ENCODE assay signal across 2 cellular contexts in the genomic region with DNA sequence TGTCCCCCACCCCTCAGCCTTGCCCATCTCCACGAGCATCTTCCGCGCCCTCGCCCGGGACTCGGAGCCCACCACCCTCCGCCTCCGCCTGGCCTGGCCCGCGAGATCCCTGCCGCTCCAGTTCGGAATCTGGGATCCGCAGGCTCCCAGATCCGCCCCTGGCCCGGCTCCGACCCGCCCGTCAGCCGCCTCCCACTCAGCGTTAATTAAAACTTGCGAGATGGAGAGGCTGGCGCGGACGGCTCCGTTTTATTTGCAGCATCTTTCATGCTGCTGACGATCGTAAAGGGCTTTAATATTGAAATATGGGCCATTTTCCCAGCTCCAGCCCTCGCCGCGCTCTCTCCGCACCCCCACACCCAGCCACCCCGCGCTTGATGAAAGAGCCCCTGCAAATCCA.
TF ChIP-seq lines count a peak whose summit lies in the region.

No MANE protein-coding gene starts in this region.

TF ChIP-seq in GM12878, 131 proteins besides CTCF, POLR2A, EP300 and RAD21:
- TF ChIP-seq SUZ12 (IDR thresholded peaks at IDR 0.05; ENCODE audit: unreplicated experiment) = peak; percentile 84

TF ChIP-seq in H1, 55 proteins besides CTCF, POLR2A, EP300 and RAD21:
- TF ChIP-seq RNF2 (IDR thresholded peaks at IDR 0.05; ENCODE audit: borderline replicate concordance, low read depth, low read length, missing control alignments, poor library complexity, severe bottlenecking) (peak; percentile 12), EZH2 (IDR thresholded peaks at IDR 0.05; ENCODE audit: low read depth, low read length, severe bottlenecking) (peak; percentile 89), SUZ12 (IDR thresholded peaks at IDR 0.05; ENCODE audit: low read length) (peak; percentile 87; the same call in 1 of the 2 replicates)
